Comparison of ENCODE assay signal across 17 cellular contexts in genomic region chr5:155850411-155850810, GRCh38.
DNase-seq lines count a peak whose midpoint lies in the region; ATAC-seq and TF ChIP-seq lines count a peak whose summit lies in the region.
"Had no signal": no experiment of that assay in that cellular context is flagged by ENCODE, and none has a peak within 500 bp of the region (broad histone marks: within the 10 kb centered on the region; RNA-seq: fewer than 3 reads in every experiment).

No MANE protein-coding gene starts in this region.

- peak overlapping the region; percentile 96 for H3K27ac ChIP-seq in SJCRH30
- H3K27ac ChIP-seq in osteoblast (ENCODE audit: low read depth, low read length) = no peak overlapping the region
- H3K27ac ChIP-seq: A549, GM23248 had no signal

- H3K4me2 ChIP-seq in osteoblast (ENCODE audit: insufficient read depth, low read length) = no peak overlapping the region
- H3K4me2 ChIP-seq: A549 had no signal

- DNase-seq in NCI-H146 (lab: John Stamatoyannopoulos, UW) (peak; percentile 7), NCI-H146 treated with DMSO at 0.1 percent for 48 hours (lab: John Stamatoyannopoulos, UW; ENCODE audit: unreplicated experiment) (no peak), NCI-H1105 treated with DMSO at 0.1 percent for 48 hours (lab: John Stamatoyannopoulos, UW) (peak; percentile 53), NCI-H524 (lab: John Stamatoyannopoulos, UW) (peak; percentile 21 to 73), SJCRH30 (peak; percentile 79 to 93), osteoblast (ENCODE audit: insufficient read length, low spot score, missing footprints) (no peak), islet precursor cell (no peak)
- DNase-seq: Caco-2, GM23248, KG1, NCI-H187 treated with DMSO at 0.1 percent for 48 hours, NCI-H446 treated with DMSO at 0.1 percent for 48 hours, Right ventricle myocardium superior, T-helper 17 cell had no signal

- no peak for TF ChIP-seq CTCF in osteoblast (IDR thresholded peaks at IDR 0.05; ENCODE audit: extremely low read depth, low read depth, low read length)

- H3K4me3 ChIP-seq in SJCRH30 = peak overlapping the region; percentile 6
- H3K4me3 ChIP-seq in osteoblast (ENCODE audit: insufficient read depth, low read length) = no peak overlapping the region
- H3K4me3 ChIP-seq: A549, GM23248 had no signal

- H3K4me1 ChIP-seq in SJCRH30 (peaks cover 36% of the 10 kb centered on the region), osteoblast (ENCODE audit: insufficient read depth, low read length) (no peaks in the 10 kb centered on the region)
- H3K4me1 ChIP-seq: A549, Caco-2 had no signal

- no peaks in the 10 kb centered on the region for H3K79me2 ChIP-seq in osteoblast (ENCODE audit: insufficient read depth, low read length)

- H2AFZ ChIP-seq in osteoblast (ENCODE audit: low read length) = no peak overlapping the region
- H2AFZ ChIP-seq: GM23248 had no signal

- no peaks in the 10 kb centered on the region for H3K9me3 ChIP-seq in SJCRH30 (replicated peaks)
- no peaks in the 10 kb centered on the region for H3K9me3 ChIP-seq in osteoblast (ENCODE audit: low read depth, low read length)
- H3K9me3 ChIP-seq: A549, Caco-2 had no signal

- H3K36me3 ChIP-seq in SJCRH30 = no peaks in the 10 kb centered on the region
- no peaks in the 10 kb centered on the region for H3K36me3 ChIP-seq in osteoblast (ENCODE audit: insufficient read depth, low read length)

- no peaks in the 10 kb centered on the region for H4K20me1 ChIP-seq in osteoblast (ENCODE audit: insufficient read depth, low read length)

- H3K27me3 ChIP-seq in SJCRH30 (no peaks in the 10 kb centered on the region), osteoblast (ENCODE audit: insufficient read depth, low read length) (no peaks in the 10 kb centered on the region)

- ATAC-seq in HG02571 (IDR thresholded peaks at IDR 0.05; ENCODE audit: unreplicated experiment) = no peak
- ATAC-seq: A549, Panc1, T-helper 17 cell had no signal

Comparison
In these comparisons a context has a peak if more than half of its experiments do, and no peak if none do; other contexts are left out.
1. DNase-seq: peak in NCI-H146 (single experiment), NCI-H1105 treated with DMSO at 0.1 percent for 48 hours (single experiment), NCI-H524 (2 of 2) and SJCRH30 (2 of 2); none in NCI-H146 treated with DMSO at 0.1 percent for 48 hours (single experiment), osteoblast (single experiment) and islet precursor cell (single experiment).